Comparison of ENCODE assay signal across 8 cellular contexts in the genomic region with DNA sequence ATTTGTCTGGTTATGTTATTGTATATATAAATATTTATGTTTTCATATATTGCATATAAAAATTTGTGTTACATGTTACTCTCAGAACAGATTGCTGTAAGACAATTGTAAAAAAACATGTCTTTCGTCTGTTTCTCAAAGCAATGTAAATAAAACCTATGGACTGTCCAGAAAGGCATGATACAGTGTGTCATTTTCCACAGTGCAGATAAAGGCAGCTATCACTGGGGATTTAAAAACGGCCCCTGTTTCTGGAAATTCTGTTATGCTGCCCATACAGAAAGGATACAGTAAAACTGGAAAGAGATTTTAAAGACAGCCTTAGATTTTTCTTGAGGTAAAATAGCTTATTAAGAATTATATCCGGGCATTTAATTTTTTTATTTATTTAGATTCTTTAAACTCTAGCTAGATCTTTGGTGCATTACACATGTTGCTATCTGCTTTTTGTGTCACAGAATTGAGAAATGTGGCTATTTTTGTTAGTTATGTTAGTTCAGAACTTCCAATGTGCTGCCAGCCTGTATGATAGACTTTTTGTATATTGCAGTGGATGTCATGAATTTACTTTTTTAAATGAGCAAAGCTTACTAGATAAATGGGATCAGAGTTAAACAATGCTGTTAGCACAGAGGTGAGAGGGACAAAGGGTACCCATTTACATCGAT. TPM values are rescaled to one million over a fixed set of nuclear protein-coding genes. Genes with fewer than 3 reads are reported as not detected.
DNase-seq lines count a peak whose midpoint lies in the region; ATAC-seq, FAIRE-seq and TF ChIP-seq lines count a peak whose summit lies in the region.

No MANE protein-coding gene starts in this region.

- no peak for DNase-seq in H54 (ENCODE audit: insufficient read length, low spot score)
- no peak for DNase-seq in T-helper 17 cell
- DNase-seq in esophagus muscularis mucosa (ENCODE audit: extremely low spot score): no peak
- no peak for DNase-seq in osteocyte (ENCODE audit: extremely low spot score, unreplicated experiment)
- DNase-seq in MV-4-11 (lab: John Stamatoyannopoulos, UW): no peak
- DNase-seq in mesenteric fat pad (ENCODE audit: low spot score): no peak

- H3K9me3 Mint-ChIP-seq in osteocyte (ENCODE audit: unreplicated experiment): no peaks in the 10 kb centered on the region

- H3K36me3 Mint-ChIP-seq in T-helper 17 cell (ENCODE audit: low read depth): peaks cover 2% of the 10 kb centered on the region
- H3K36me3 Mint-ChIP-seq in osteocyte (ENCODE audit: unreplicated experiment): no peaks in the 10 kb centered on the region

- TF ChIP-seq EP300 in esophagus muscularis mucosa (IDR thresholded peaks at IDR 0.05): no peak

- H3K27me3 ChIP-seq in esophagus muscularis mucosa: no peaks in the 10 kb centered on the region

- H3K4me3 Mint-ChIP-seq in T-helper 17 cell: peak overlapping the region; percentile 88
- H3K4me3 Mint-ChIP-seq in osteocyte (ENCODE audit: unreplicated experiment): peak overlapping the region; percentile 98

- FAIRE-seq in A204.1 (lab: Jason Lieb, UNC): peak; percentile 11
- peak; percentile 62 for FAIRE-seq in H54 (lab: Jason Lieb, UNC)

- H3K36me3 ChIP-seq in esophagus muscularis mucosa: peaks cover 0 to 14% (median 7%) of the 10 kb centered on the region in 4 donors

- intact Hi-C loops in esophagus muscularis mucosa (cut with DNase I): no loop called here

- H3K27me3 Mint-ChIP-seq in T-helper 17 cell: no peaks in the 10 kb centered on the region
- no peaks in the 10 kb centered on the region for H3K27me3 Mint-ChIP-seq in osteocyte (ENCODE audit: unreplicated experiment)

- TF ChIP-seq CTCF in esophagus muscularis mucosa (IDR thresholded peaks at IDR 0.05) (no peak), osteocyte (IDR thresholded peaks at IDR 0.05) (no peak)

- H3K27ac Mint-ChIP-seq in T-helper 17 cell (peak overlapping the region; percentile 99), osteocyte (ENCODE audit: unreplicated experiment) (peak overlapping the region; percentile 100)

- H3K4me3 ChIP-seq in esophagus muscularis mucosa: peak overlapping the region; percentile 77 to 94 (median 86)

- H3K9me3 ChIP-seq in T-helper 17 cell (ENCODE audit: control insufficient read depth, low read length, poor library complexity, severe bottlenecking): no peaks in the 10 kb centered on the region
- no peaks in the 10 kb centered on the region for H3K9me3 ChIP-seq in esophagus muscularis mucosa

- peaks cover 18% of the 10 kb centered on the region for H3K4me1 Mint-ChIP-seq in T-helper 17 cell
- peaks cover 26% of the 10 kb centered on the region for H3K4me1 Mint-ChIP-seq in osteocyte (ENCODE audit: unreplicated experiment)

- peak overlapping the region; percentile 96 to 99 (median 98) for H3K27ac ChIP-seq in esophagus muscularis mucosa (replicated peaks in 1 of 4)

- peaks cover 9 to 38% (median 35%) of the 10 kb centered on the region in 4 donors for H3K4me1 ChIP-seq in esophagus muscularis mucosa

- 2% methylated on average over 4 of the region's 4 CpGs for WGBS in esophagus muscularis mucosa

- no peak for ATAC-seq in T-helper 17 cell
- no peak for ATAC-seq in GM21390 (IDR thresholded peaks at IDR 0.05; ENCODE audit: unreplicated experiment)

- TF ChIP-seq POLR2A in H54 (IDR thresholded peaks at IDR 0.05; ENCODE audit: low read depth, low read length): no peak
- TF ChIP-seq POLR2A in esophagus muscularis mucosa (IDR thresholded peaks at IDR 0.05; ENCODE audit: low read depth): no peak

RNA-seq across cellular contexts. Expression of gene INO80D, which starts 0.8 kb away (rescaled TPM):
- total RNA-seq in T-helper 17 cell (10 to 100 TPM; 52.7 to 53.0 TPM), esophagus muscularis mucosa (10 to 100 TPM; 11.1 to 19.9 (median 16.2) TPM), osteocyte (16.2 and 18.9 TPM in 2 replicates), mesenteric fat pad (22.1 TPM)
